In the genomic region with DNA sequence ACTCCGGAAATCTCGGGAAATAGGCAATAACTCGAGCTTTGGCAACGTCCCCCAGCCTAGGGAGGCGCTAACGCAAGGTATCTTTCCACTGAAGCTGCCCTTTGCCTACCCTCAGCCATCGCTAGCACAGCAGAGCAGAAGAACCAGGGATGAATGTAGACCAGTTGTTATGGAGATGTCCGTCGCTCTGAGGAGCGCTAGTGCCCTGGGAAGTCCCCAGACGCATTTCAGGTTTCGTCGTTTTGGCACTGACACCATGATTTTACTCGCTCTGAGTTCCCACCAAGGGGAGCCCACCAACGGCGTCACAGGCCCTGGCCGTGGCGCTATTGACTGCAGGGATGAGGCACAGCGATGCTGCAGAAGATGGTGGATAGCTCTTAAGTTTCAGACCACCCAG, we compare ENCODE assay signal across 11 cellular contexts. TPM values are rescaled to one million over a fixed set of nuclear protein-coding genes. Genes with fewer than 3 reads are reported as not detected.
DNase-seq lines count a peak whose midpoint lies in the region; ATAC-seq and TF ChIP-seq lines count a peak whose summit lies in the region.
"Had no signal": no experiment of that assay in that cellular context is flagged by ENCODE, and none has a peak within 500 bp of the region (broad histone marks: within the 10 kb centered on the region; RNA-seq: fewer than 3 reads in every experiment).

No MANE protein-coding gene starts in this region.

- H3K4me3 ChIP-seq in astrocyte of the cerebellum (ENCODE audit: low read depth, low read length) (peak overlapping the region; percentile 67), iPS-18c (ENCODE audit: insufficient read depth, low read depth, low read length) (peak overlapping the region; percentile 71), vagina (peak overlapping the region; percentile 23 to 27)

- peaks cover 10 to 15% of the 10 kb centered on the region in 2 donors for H3K9me3 Mint-ChIP-seq in stimulated activated naive CD8-positive, alpha-beta T cell treated with anti-CD3 and anti-CD28 coated beads, Interleukin-15, amount 100 ng/mL, for 72 hours
- H3K9me3 Mint-ChIP-seq: memory B cell had no signal

- TF ChIP-seq CTCF in astrocyte of the cerebellum (IDR thresholded peaks at IDR 0.05; ENCODE audit: low read depth, low read length, missing control alignments) (peak; percentile 12), vagina (IDR thresholded peaks at IDR 0.05) (no peak)

- peaks cover 27% of the 10 kb centered on the region for H3K4me1 ChIP-seq in vagina

- H3K27me3 ChIP-seq in vagina: peaks cover 8% of the 10 kb centered on the region

- peaks cover 36% of the 10 kb centered on the region for H3K4me1 Mint-ChIP-seq in stimulated activated naive CD8-positive, alpha-beta T cell treated with anti-CD3 and anti-CD28 coated beads, Interleukin-15, amount 100 ng/mL, for 72 hours

- peak overlapping the region in 1 of 2 donors; percentile 22 for H3K4me3 Mint-ChIP-seq in stimulated activated naive CD8-positive, alpha-beta T cell treated with anti-CD3 and anti-CD28 coated beads, Interleukin-15, amount 100 ng/mL, for 72 hours

- no peak overlapping the region for H3K27ac Mint-ChIP-seq in stimulated activated naive CD8-positive, alpha-beta T cell treated with anti-CD3 and anti-CD28 coated beads, Interleukin-15, amount 100 ng/mL, for 72 hours
- H3K27ac Mint-ChIP-seq: dendritic cell treated with granulocyte-macrophage colony-stimulating factor and Interleukin-4, amounts not matched to agents 40 ng/mL and 50 ng/mL, for 4 days; memory B cell had no signal

- H3K9me3 ChIP-seq in iPS-18c (ENCODE audit: control insufficient read depth, insufficient read depth, low read length) (no peaks in the 10 kb centered on the region), vagina (no peaks in the 10 kb centered on the region)

- H3K27ac ChIP-seq in vagina: no peak overlapping the region

- no peaks in the 10 kb centered on the region for H3K36me3 ChIP-seq in vagina

- no peak for DNase-seq in stimulated activated naive CD8-positive, alpha-beta T cell treated with anti-CD3 and anti-CD28 coated beads, Interleukin-15, amount 100 ng/mL, for 72 hours
- no peak for DNase-seq in stimulated activated naive CD8-positive, alpha-beta T cell treated with anti-CD3 and anti-CD28 coated beads, Interleukin-15, Interleukin-2, amounts not matched to agents 100 U/mL and 50 U/mL, for 24 hours
- no peak for DNase-seq in astrocyte of the cerebellum (ENCODE audit: low read depth)
- no peak for DNase-seq in vagina (ENCODE audit: extremely low spot score in 2 of 2)
- DNase-seq: SHP77 treated with DMSO at 0.1 percent for 48 hours had no signal

- in situ Hi-C loops in astrocyte of the cerebellum (cut with HindIII; ENCODE audit: low sequenced_read_pairs): loop anchor here (10.0 kb wide), 1 partner anchor 202 kb away; no protein-coding TSS in a partner anchor

- ATAC-seq in stimulated activated naive CD8-positive, alpha-beta T cell treated with anti-CD3 and anti-CD28 coated beads, Interleukin-15, amount 100 ng/mL, for 72 hours: peak; percentile 47
- no peak for ATAC-seq in stimulated activated naive CD8-positive, alpha-beta T cell treated with anti-CD3 and anti-CD28 coated beads, Interleukin-15, Interleukin-2, amounts not matched to agents 100 U/mL and 50 U/mL, for 24 hours
- ATAC-seq in GM18502 (IDR thresholded peaks at IDR 0.05; ENCODE audit: poor library complexity, unreplicated experiment): no peak
- no peak for ATAC-seq in GM21576 (IDR thresholded peaks at IDR 0.05; ENCODE audit: unreplicated experiment)
- ATAC-seq in HG03095 (IDR thresholded peaks at IDR 0.05; ENCODE audit: unreplicated experiment): no peak

- H3K27me3 Mint-ChIP-seq in stimulated activated naive CD8-positive, alpha-beta T cell treated with anti-CD3 and anti-CD28 coated beads, Interleukin-15, amount 100 ng/mL, for 72 hours: peaks cover 89% of the 10 kb centered on the region

- TF ChIP-seq POLR2A in vagina (IDR thresholded peaks at IDR 0.05): no peak

- intact Hi-C loops in vagina (cut with DNase I): no loop called here

RNA-seq across cellular contexts. Expression of gene BDNF, which starts 22.7 kb away (rescaled TPM):
- total RNA-seq in vagina: 0.25 TPM
